ENCODE assay signal across 1 cellular context in genomic region chr6:35727935-35728662, GRCh38.
TF ChIP-seq lines count a peak whose summit lies in the region.

No MANE protein-coding gene starts in this region.

TF ChIP-seq in HepG2, 621 proteins besides CTCF, POLR2A, EP300 and RAD21 (continued from another document and continues in another):
- 0 out of 2 replicates have a peak, but pooled peaks have one; percentile 39 for TF ChIP-seq ZNF558 (CRISPR knock-in tag; IDR thresholded peaks at IDR 0.05; ENCODE audit: borderline replicate concordance)
- 0 out of 2 replicates have a peak, but pooled peaks have one; percentile 20 for TF ChIP-seq MAZ (IDR thresholded peaks at IDR 0.05; ENCODE audit: borderline replicate concordance, low read depth, low read length)
- no peak; the same call in 1 of the 2 replicates for TF ChIP-seq MAZ (CRISPR knock-in tag; IDR thresholded peaks at IDR 0.05; ENCODE audit: low read depth)
- TF ChIP-seq ZNF446 (CRISPR knock-in tag; IDR thresholded peaks at IDR 0.05): no peak
- TF ChIP-seq KDM5B (CRISPR knock-in tag; IDR thresholded peaks at IDR 0.05; ENCODE audit: borderline replicate concordance): peak; percentile 19; the same call in 1 of the 2 replicates
- no peak for TF ChIP-seq ZNF7 (CRISPR knock-in tag; IDR thresholded peaks at IDR 0.05)
- TF ChIP-seq ZSCAN5A (CRISPR knock-in tag; IDR thresholded peaks at IDR 0.05; ENCODE audit: borderline replicate concordance): peak; percentile 60; the same call in 1 of the 2 replicates
- 0 out of 2 replicates have a peak, but pooled peaks have one; percentile 25 for TF ChIP-seq JUNB (CRISPR knock-in tag; IDR thresholded peaks at IDR 0.05; ENCODE audit: borderline replicate concordance)
- 0 out of 2 replicates have a peak, but pooled peaks have one; percentile 24 for TF ChIP-seq ZNF335 (CRISPR knock-in tag; IDR thresholded peaks at IDR 0.05)
- no peak for TF ChIP-seq AHR (CRISPR knock-in tag; IDR thresholded peaks at IDR 0.05)
- no peak; the same call in 1 of the 2 replicates for TF ChIP-seq ZNF563 (CRISPR knock-in tag; IDR thresholded peaks at IDR 0.05)
- peak; percentile 36; the same call in 1 of the 2 replicates for TF ChIP-seq AKAP8 (CRISPR knock-in tag; IDR thresholded peaks at IDR 0.05)
- TF ChIP-seq SKI (IDR thresholded peaks at IDR 0.05; ENCODE audit: partially characterized antibody): no peak
- no peak for TF ChIP-seq ZNF776 (CRISPR knock-in tag; IDR thresholded peaks at IDR 0.05)
- TF ChIP-seq NRL (CRISPR knock-in tag; IDR thresholded peaks at IDR 0.05; ENCODE audit: borderline replicate concordance): peak; percentile 45; the same call in 1 of the 2 replicates
- TF ChIP-seq HNF1B (CRISPR knock-in tag; IDR thresholded peaks at IDR 0.05): peak; percentile 73
- peak; percentile 73 for TF ChIP-seq RBFOX2 (IDR thresholded peaks at IDR 0.05; ENCODE audit: low read depth, low read length)
- peak; percentile 43; the same call in 1 of the 2 replicates for TF ChIP-seq ZNF784 (CRISPR knock-in tag; IDR thresholded peaks at IDR 0.05; ENCODE audit: borderline replicate concordance)
- no peak for TF ChIP-seq ZNF510 (CRISPR knock-in tag; IDR thresholded peaks at IDR 0.05; ENCODE audit: low read depth)
- TF ChIP-seq ZNF274 (CRISPR knock-in tag; IDR thresholded peaks at IDR 0.05): no peak
- peak; percentile 38; the same call in 1 of the 2 replicates for TF ChIP-seq ZNF143 (CRISPR knock-in tag; IDR thresholded peaks at IDR 0.05)
- no peak; the same call in 1 of the 2 replicates for TF ChIP-seq PAXIP1 (CRISPR knock-in tag; conservative IDR thresholded peaks at IDR 0.05)
- no peak for TF ChIP-seq ZNF513 (CRISPR knock-in tag; conservative IDR thresholded peaks at IDR 0.05)
- TF ChIP-seq EHMT2 (IDR thresholded peaks at IDR 0.05; ENCODE audit: borderline replicate concordance, low read depth, low read length): no peak
- TF ChIP-seq ATF4 (CRISPR knock-in tag; IDR thresholded peaks at IDR 0.05): no peak
- no peak for TF ChIP-seq ZBTB42 (CRISPR knock-in tag; IDR thresholded peaks at IDR 0.05)
- TF ChIP-seq AFF4 (CRISPR knock-in tag; IDR thresholded peaks at IDR 0.05): no peak
- peak; percentile 61; the same call in 1 of the 2 replicates for TF ChIP-seq IKZF5 (CRISPR knock-in tag; IDR thresholded peaks at IDR 0.05)
- TF ChIP-seq HOXA7 (CRISPR knock-in tag; IDR thresholded peaks at IDR 0.05): no peak
- TF ChIP-seq CREB3 (CRISPR knock-in tag; IDR thresholded peaks at IDR 0.05): peak; percentile 92
- no peak for TF ChIP-seq HOMEZ (CRISPR knock-in tag; IDR thresholded peaks at IDR 0.05; ENCODE audit: low read depth)
- no peak for TF ChIP-seq MED13 (CRISPR knock-in tag; IDR thresholded peaks at IDR 0.05)
- TF ChIP-seq BRD4 (CRISPR knock-in tag; IDR thresholded peaks at IDR 0.05): peak; percentile 43; the same call in 1 of the 2 replicates
- TF ChIP-seq ZNF704 (CRISPR knock-in tag; IDR thresholded peaks at IDR 0.05; ENCODE audit: borderline replicate concordance): peak; percentile 91; the same call in 1 of the 2 replicates
- TF ChIP-seq ZNF780A (CRISPR knock-in tag; IDR thresholded peaks at IDR 0.05): peak; percentile 30; the same call in 1 of the 2 replicates
- no peak for TF ChIP-seq NFIC (IDR thresholded peaks at IDR 0.05; ENCODE audit: low read length)
- peak; percentile 54; the same call in 1 of the 2 replicates for TF ChIP-seq MXD1 (CRISPR knock-in tag; IDR thresholded peaks at IDR 0.05)
